ENCODE assay signal across 19 cellular contexts in genomic region chr2:105486762-105487141, GRCh38.
DNase-seq lines count a peak whose midpoint lies in the region; ATAC-seq and FAIRE-seq lines count a peak whose summit lies in the region.
"Had no signal": no experiment of that assay in that cellular context is flagged by ENCODE, and none has a peak within 500 bp of the region (broad histone marks: within the 10 kb centered on the region; RNA-seq: fewer than 3 reads in every experiment).

No MANE protein-coding gene starts in this region.

- H3K4me3 Mint-ChIP-seq in activated CD4-positive, alpha-beta T cell treated with anti-CD3 and anti-CD28 coated beads, Interleukin-2, amount 10 ng/mL, durations not matched to agents 24 days and 14 days = no peak overlapping the region
- no peak overlapping the region for H3K4me3 Mint-ChIP-seq in activated CD4-positive, alpha-beta T cell treated with anti-CD3 and anti-CD28 coated beads for 36 hours
- H3K4me3 Mint-ChIP-seq: CD4-positive, alpha-beta memory T cell; H9 had no signal

- H3K27ac ChIP-seq in right cardiac atrium (ENCODE audit: low read length) (peak overlapping the region; percentile 42), small intestine (ENCODE audit: low read depth in 1 of 2, low read length in 1 of 2) (no peak overlapping the region)
- H3K27ac ChIP-seq: 22Rv1, PC-9 had no signal

- H3K4me1 Mint-ChIP-seq in activated CD4-positive, alpha-beta T cell treated with anti-CD3 and anti-CD28 coated beads, Interleukin-2, amount 10 ng/mL, durations not matched to agents 24 days and 14 days = no peaks in the 10 kb centered on the region
- no peaks in the 10 kb centered on the region for H3K4me1 Mint-ChIP-seq in activated CD4-positive, alpha-beta T cell treated with anti-CD3 and anti-CD28 coated beads for 36 hours
- H3K4me1 Mint-ChIP-seq: CD4-positive, alpha-beta memory T cell had no signal

- H3K27me3 Mint-ChIP-seq in activated CD4-positive, alpha-beta T cell treated with anti-CD3 and anti-CD28 coated beads, Interleukin-2, amount 10 ng/mL, durations not matched to agents 24 days and 14 days = peaks cover 15% of the 10 kb centered on the region
- H3K27me3 Mint-ChIP-seq in activated CD4-positive, alpha-beta T cell treated with anti-CD3 and anti-CD28 coated beads for 36 hours = no peaks in the 10 kb centered on the region

- H3K36me3 ChIP-seq in MG63 (no peaks in the 10 kb centered on the region), small intestine (ENCODE audit: control insufficient read depth in 2 of 2, insufficient read depth in 2 of 2, low read length in 2 of 2) (no peaks in the 10 kb centered on the region)

- peak; percentile 29 for DNase-seq in activated CD4-positive, alpha-beta T cell treated with anti-CD3 and anti-CD28 coated beads, Interleukin-2, amount 10 ng/mL, durations not matched to agents 24 days and 14 days
- DNase-seq in activated CD4-positive, alpha-beta T cell treated with anti-CD3 and anti-CD28 coated beads for 36 hours = no peak
- peak; percentile 68 for DNase-seq in MG63
- no peak for DNase-seq in right cardiac atrium
- peak; percentile 49 for DNase-seq in small intestine
- DNase-seq: Calu3; CD4-positive, alpha-beta memory T cell; DMS53; H9; KBM-7; NCI-H1436 treated with DMSO at 0.1 percent for 48 hours; NCI-H2029 treated with DMSO at 0.1 percent for 48 hours; NCI-H2171 treated with DMSO at 0.1 percent for 48 hours; NCI-H82; PC-9 had no signal

- H3K4me3 ChIP-seq in MG63 (no peak overlapping the region), right cardiac atrium (ENCODE audit: low read length) (no peak overlapping the region), small intestine (ENCODE audit: low read depth in 1 of 2, low read length in 2 of 2) (no peak overlapping the region)
- H3K4me3 ChIP-seq: PC-9 had no signal

- H3K27me3 ChIP-seq in MG63 (no peaks in the 10 kb centered on the region), right cardiac atrium (ENCODE audit: control insufficient read depth, insufficient read depth) (no peaks in the 10 kb centered on the region), small intestine (ENCODE audit: control insufficient read depth in 2 of 2, insufficient read depth in 2 of 2, low read length in 2 of 2) (no peaks in the 10 kb centered on the region)

- ATAC-seq in activated CD4-positive, alpha-beta T cell treated with anti-CD3 and anti-CD28 coated beads for 36 hours = no peak
- ATAC-seq in right cardiac atrium = no peak
- ATAC-seq in HG02970 (IDR thresholded peaks at IDR 0.05; ENCODE audit: low FRiP score, unreplicated experiment) = no peak
- no peak for ATAC-seq in GM19463 (IDR thresholded peaks at IDR 0.05; ENCODE audit: unreplicated experiment)
- ATAC-seq in HG03097 (IDR thresholded peaks at IDR 0.05; ENCODE audit: low FRiP score, unreplicated experiment) = no peak

- intact Hi-C loops in activated CD4-positive, alpha-beta T cell treated with anti-CD3 and anti-CD28 coated beads, Interleukin-2, amount 10 ng/mL, durations not matched to agents 24 days and 14 days (cut with micrococcal nuclease) = no loop called here
- intact Hi-C loops in activated CD4-positive, alpha-beta T cell treated with anti-CD3 and anti-CD28 coated beads for 36 hours (cut with DNase I, micrococcal nuclease) = no loop called here
- intact Hi-C loops in right cardiac atrium (cut with DNase I) = loop anchor here in 2 of 4 donors (5.0 kb wide), 1 partner anchor 44 kb away; no protein-coding TSS in a partner anchor

- H3K9me3 Mint-ChIP-seq in activated CD4-positive, alpha-beta T cell treated with anti-CD3 and anti-CD28 coated beads, Interleukin-2, amount 10 ng/mL, durations not matched to agents 24 days and 14 days = no peaks in the 10 kb centered on the region
- no peaks in the 10 kb centered on the region for H3K9me3 Mint-ChIP-seq in activated CD4-positive, alpha-beta T cell treated with anti-CD3 and anti-CD28 coated beads for 36 hours (ENCODE audit: low read depth)
- H3K9me3 Mint-ChIP-seq: CD4-positive, alpha-beta memory T cell; H9 had no signal

- H3K36me3 Mint-ChIP-seq in activated CD4-positive, alpha-beta T cell treated with anti-CD3 and anti-CD28 coated beads, Interleukin-2, amount 10 ng/mL, durations not matched to agents 24 days and 14 days (ENCODE audit: low read depth) = no peaks in the 10 kb centered on the region
- no peaks in the 10 kb centered on the region for H3K36me3 Mint-ChIP-seq in activated CD4-positive, alpha-beta T cell treated with anti-CD3 and anti-CD28 coated beads for 36 hours (ENCODE audit: low read depth)
- H3K36me3 Mint-ChIP-seq: CD4-positive, alpha-beta memory T cell had no signal

- H3K9me3 ChIP-seq in MG63 = peaks cover 4% of the 10 kb centered on the region; the same call in 1 of the 2 replicates
- no peaks in the 10 kb centered on the region for H3K9me3 ChIP-seq in right cardiac atrium (ENCODE audit: control insufficient read depth, low read length)
- H3K9me3 ChIP-seq in small intestine (ENCODE audit: control insufficient read depth, low read depth) = no peaks in the 10 kb centered on the region

- WGBS in right cardiac atrium = 78% methylated on average over 3 of the region's 3 CpGs
- WGBS in small intestine, 3 donors = 54 to 68% (median 58%) methylated on average over 3 of the region's 3 CpGs

- peaks cover 3% of the 10 kb centered on the region for H3K4me1 ChIP-seq in right cardiac atrium (ENCODE audit: control insufficient read depth, insufficient read depth, low read length)
- peaks cover 0 to 5% of the 10 kb centered on the region in 2 donors for H3K4me1 ChIP-seq in small intestine (ENCODE audit: control insufficient read depth in 2 of 2, insufficient read depth in 1 of 2, low read depth in 1 of 2, low read length in 1 of 2)

- FAIRE-seq in small intestine (lab: Jason Lieb, UNC) = no peak

- H3K27ac Mint-ChIP-seq in activated CD4-positive, alpha-beta T cell treated with anti-CD3 and anti-CD28 coated beads, Interleukin-2, amount 10 ng/mL, durations not matched to agents 24 days and 14 days = no peak overlapping the region
- no peak overlapping the region for H3K27ac Mint-ChIP-seq in activated CD4-positive, alpha-beta T cell treated with anti-CD3 and anti-CD28 coated beads for 36 hours
- H3K27ac Mint-ChIP-seq: CD4-positive, alpha-beta memory T cell; H9 had no signal

- CTCF ChIA-PET in activated CD4-positive, alpha-beta T cell treated with anti-CD3 and anti-CD28 coated beads for 36 hours (lab: Charles Lee) = no interaction called here

- POLR2A ChIA-PET in activated CD4-positive, alpha-beta T cell treated with anti-CD3 and anti-CD28 coated beads for 36 hours (lab: Charles Lee) = no interaction called here

Comparison
In these comparisons a context has a peak if more than half of its experiments do, and no peak if none do; other contexts are left out.
1. DNase-seq: peak in activated CD4-positive, alpha-beta T cell treated with anti-CD3 and anti-CD28 coated beads, Interleukin-2, amount 10 ng/mL, durations not matched to agents 24 days and 14 days (single experiment), MG63 (single experiment) and small intestine (single experiment); none in activated CD4-positive, alpha-beta T cell treated with anti-CD3 and anti-CD28 coated beads for 36 hours (single experiment) and right cardiac atrium (0 of 3).